ENCODE assay signal across 8 cellular contexts in the genomic region with DNA sequence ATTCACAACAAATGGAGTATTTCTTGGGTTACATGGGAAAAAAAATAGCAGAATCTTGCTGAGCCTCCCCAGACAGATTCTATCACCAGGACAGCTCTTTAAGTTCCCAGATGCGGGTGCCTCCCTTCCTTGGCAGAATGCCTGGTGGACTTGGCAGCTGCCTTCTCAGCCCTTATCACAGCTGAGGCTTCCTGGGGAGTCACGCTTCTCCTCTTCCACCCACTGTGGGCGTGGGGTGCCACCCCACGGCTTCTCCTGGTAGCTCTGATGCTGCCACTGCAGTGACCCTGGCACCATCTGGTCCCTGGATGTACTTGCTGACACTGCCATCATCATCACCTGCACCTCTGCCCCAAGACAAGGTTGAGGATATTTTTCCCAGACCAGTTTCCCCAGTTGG. TPM values are rescaled to one million over a fixed set of nuclear protein-coding genes. Genes with fewer than 3 reads are reported as not detected.
DNase-seq lines count a peak whose midpoint lies in the region; ATAC-seq and TF ChIP-seq lines count a peak whose summit lies in the region.

No MANE protein-coding gene starts in this region.

- H3K27ac ChIP-seq in VCaP, result peak overlapping the region; percentile 21; the same call in 1 of the 2 replicates

- DNase-seq in Daoy (ENCODE audit: low read depth) (peak; percentile 88), KG1 (lab: John Stamatoyannopoulos, UW) (peak; percentile 31), left kidney (ENCODE audit: low read depth, low spot score) (peak; percentile 26), islet precursor cell (no peak), cerebellar cortex (ENCODE audit: low spot score) (no peak), NCI-H2227 (lab: John Stamatoyannopoulos, UW; ENCODE audit: unreplicated experiment) (no peak)

- TF ChIP-seq CTCF in VCaP (conservative IDR thresholded peaks at IDR 0.05), result peak; percentile 76

- ATAC-seq in GM21381 (IDR thresholded peaks at IDR 0.05; ENCODE audit: unreplicated experiment), result peak; percentile 88

RNA-seq across cellular contexts. Expression of gene NME8, which starts 16.2 kb away (rescaled TPM):
- not detected in 2 replicates for total RNA-seq in Daoy (2014; rRNA removed; shearing (Covaris generic))

Comparison
In these comparisons a context has a peak if more than half of its experiments do, and no peak if none do; other contexts are left out.
1. DNase-seq: peak in Daoy (single experiment), KG1 (single experiment) and left kidney (single experiment); none in islet precursor cell (single experiment), cerebellar cortex (single experiment) and NCI-H2227 (single experiment).